19 cellular contexts compared by ENCODE assay signal in the genomic region with DNA sequence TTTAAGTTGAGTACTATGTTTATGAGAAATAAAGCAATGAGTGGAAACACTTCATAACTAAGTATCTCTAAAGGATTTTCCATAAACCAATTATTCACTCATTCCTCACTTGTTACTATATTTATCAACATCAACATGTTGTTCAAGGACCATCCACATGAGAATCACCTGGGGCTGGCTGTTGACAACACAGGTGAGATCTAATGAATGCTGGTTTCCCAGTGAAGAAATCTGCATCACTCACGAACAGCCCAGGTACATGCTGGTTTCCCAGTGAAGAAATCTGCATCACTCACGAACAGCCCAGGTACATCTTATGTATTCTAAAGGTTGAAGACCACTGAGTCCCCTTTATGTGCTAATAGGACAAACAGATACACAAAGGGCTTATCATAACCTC. TPM values are rescaled to one million over a fixed set of nuclear protein-coding genes. Genes with fewer than 3 reads are reported as not detected.
DNase-seq lines count a peak whose midpoint lies in the region; ATAC-seq and TF ChIP-seq lines count a peak whose summit lies in the region.
"Had no signal": no experiment of that assay in that cellular context is flagged by ENCODE, and none has a peak within 500 bp of the region (broad histone marks: within the 10 kb centered on the region; RNA-seq: fewer than 3 reads in every experiment).

No MANE protein-coding gene starts in this region.

- no peaks in the 10 kb centered on the region for H3K36me3 ChIP-seq in GM23338 (ENCODE audit: insufficient read depth)
- H3K36me3 ChIP-seq in sigmoid colon = no peaks in the 10 kb centered on the region
- H3K36me3 ChIP-seq: adrenal gland, right lobe of liver had no signal

- intact Hi-C loops in activated T-helper 1 cell treated with anti-CD3 and anti-CD28 coated beads, Interleukin-12 subunit alpha, Interleukin-12 subunit beta, Interleukin-2, Interleukin-4 antibody, amounts not matched to agents 30 ng/mL and 10 ng/mL and 1 ng/mL, durations not matched to agents 14 hours and 24 hours and 36 hours (cut with micrococcal nuclease) = loop anchor here (2.0 kb wide), 1 partner anchor 17 kb away; no protein-coding TSS in a partner anchor
- intact Hi-C loops in sigmoid colon (cut with DNase I) = no loop called here

- H3F3A ChIP-seq in GM23338 (replicated peaks; ENCODE audit: low read depth) = no peaks in the 10 kb centered on the region

- no peaks in the 10 kb centered on the region for H3K36me3 Mint-ChIP-seq in GM23338 (ENCODE audit: low read depth)
- H3K36me3 Mint-ChIP-seq in activated T-helper 1 cell treated with anti-CD3 and anti-CD28 coated beads, Interleukin-12 subunit alpha, Interleukin-12 subunit beta, Interleukin-2, Interleukin-4 antibody, amounts not matched to agents 30 ng/mL and 10 ng/mL and 1 ng/mL, durations not matched to agents 14 hours and 24 hours and 36 hours (ENCODE audit: low read depth) = peaks cover 9% of the 10 kb centered on the region

- peaks cover 47% of the 10 kb centered on the region for H3K4me1 Mint-ChIP-seq in GM23338
- peaks cover 72% of the 10 kb centered on the region for H3K4me1 Mint-ChIP-seq in activated T-helper 1 cell treated with anti-CD3 and anti-CD28 coated beads, Interleukin-12 subunit alpha, Interleukin-12 subunit beta, Interleukin-2, Interleukin-4 antibody, amounts not matched to agents 30 ng/mL and 10 ng/mL and 1 ng/mL, durations not matched to agents 14 hours and 24 hours and 36 hours (ENCODE audit: low read depth)
- H3K4me1 Mint-ChIP-seq: activated B cell treated with CpG ODN at 0.5 μM for 24 hours had no signal

- H3K4me3 ChIP-seq in GM23338 = no peak overlapping the region
- H3K4me3 ChIP-seq in sigmoid colon = no peak overlapping the region
- H3K4me3 ChIP-seq: adrenal gland, right lobe of liver had no signal

- H2AFZ ChIP-seq in GM23338 = no peak overlapping the region

- WGBS in sigmoid colon, 2 donors = 83 to 85% methylated on average over 2 of the region's 2 CpGs

- H3K27me3 ChIP-seq in GM23338 (ENCODE audit: insufficient read depth) = no peaks in the 10 kb centered on the region
- H3K27me3 ChIP-seq in sigmoid colon = no peaks in the 10 kb centered on the region
- H3K27me3 ChIP-seq: adrenal gland, right lobe of liver had no signal

- H3K27ac Mint-ChIP-seq in GM23338 = no peak overlapping the region
- peak overlapping the region; percentile 61 for H3K27ac Mint-ChIP-seq in activated T-helper 1 cell treated with anti-CD3 and anti-CD28 coated beads, Interleukin-12 subunit alpha, Interleukin-12 subunit beta, Interleukin-2, Interleukin-4 antibody, amounts not matched to agents 30 ng/mL and 10 ng/mL and 1 ng/mL, durations not matched to agents 14 hours and 24 hours and 36 hours
- H3K27ac Mint-ChIP-seq: activated B cell treated with CpG ODN at 0.5 μM for 24 hours; dendritic cell treated with granulocyte-macrophage colony-stimulating factor and Interleukin-4, amounts not matched to agents 40 ng/mL and 50 ng/mL, for 4 days had no signal

- TF ChIP-seq CTCF in GM23338 (conservative IDR thresholded peaks at IDR 0.05; ENCODE audit: low read depth in 2 of 2) (no peak), sigmoid colon (IDR thresholded peaks at IDR 0.05) (no peak)

- H3K4me3 Mint-ChIP-seq in GM23338 = no peak overlapping the region
- no peak overlapping the region for H3K4me3 Mint-ChIP-seq in activated T-helper 1 cell treated with anti-CD3 and anti-CD28 coated beads, Interleukin-12 subunit alpha, Interleukin-12 subunit beta, Interleukin-2, Interleukin-4 antibody, amounts not matched to agents 30 ng/mL and 10 ng/mL and 1 ng/mL, durations not matched to agents 14 hours and 24 hours and 36 hours
- H3K4me3 Mint-ChIP-seq: activated B cell treated with CpG ODN at 0.5 μM for 24 hours; dendritic cell treated with granulocyte-macrophage colony-stimulating factor and Interleukin-4, amounts not matched to agents 40 ng/mL and 50 ng/mL, for 4 days; T-cell had no signal

- no peak for TF ChIP-seq POLR2A in sigmoid colon (IDR thresholded peaks at IDR 0.05)

- DNase-seq in GM23338 (ENCODE audit: low spot score) = no peak
- no peak for DNase-seq in activated T-helper 1 cell treated with anti-CD3 and anti-CD28 coated beads, Interleukin-12 subunit alpha, Interleukin-12 subunit beta, Interleukin-2, Interleukin-4 antibody, amounts not matched to agents 30 ng/mL and 10 ng/mL and 1 ng/mL, durations not matched to agents 14 hours and 24 hours and 36 hours (ENCODE audit: low spot score)
- DNase-seq in sigmoid colon = no peak
- no peak for DNase-seq in CD1c-positive myeloid dendritic cell (ENCODE audit: extremely low spot score)
- no peak for DNase-seq in stimulated activated CD4-positive, alpha-beta T cell treated with anti-CD3 and anti-CD28 coated beads, Interleukin-4, amount 100 ng/mL, for 24 hours
- DNase-seq: activated B cell treated with CpG ODN at 0.5 μM for 24 hours; activated CD8-positive, alpha-beta memory T cell treated with anti-CD3 and anti-CD28 coated beads, Interleukin-2, amount 50 U/mL, for 4 hours; H7; naive thymus-derived CD8-positive, alpha-beta T cell; NCI-H510A treated with DMSO at 0.1 percent for 48 hours; stimulated activated naive CD4-positive, alpha-beta T cell treated with Interleukin-2 at 50 U/mL for 16 hours; T-cell had no signal

- no peaks in the 10 kb centered on the region for H3K9me3 Mint-ChIP-seq in GM23338
- no peaks in the 10 kb centered on the region for H3K9me3 Mint-ChIP-seq in activated T-helper 1 cell treated with anti-CD3 and anti-CD28 coated beads, Interleukin-12 subunit alpha, Interleukin-12 subunit beta, Interleukin-2, Interleukin-4 antibody, amounts not matched to agents 30 ng/mL and 10 ng/mL and 1 ng/mL, durations not matched to agents 14 hours and 24 hours and 36 hours
- H3K9me3 Mint-ChIP-seq: activated B cell treated with CpG ODN at 0.5 μM for 24 hours; dendritic cell treated with granulocyte-macrophage colony-stimulating factor and Interleukin-4, amounts not matched to agents 40 ng/mL and 50 ng/mL, for 4 days; T-cell had no signal

- no peaks in the 10 kb centered on the region for H3K9me3 ChIP-seq in sigmoid colon
- H3K9me3 ChIP-seq: adrenal gland, right lobe of liver had no signal

- H3K4me2 ChIP-seq in GM23338 = no peak overlapping the region
- H3K4me2 ChIP-seq: KMS-11 had no signal

- TF ChIP-seq EP300 in sigmoid colon (IDR thresholded peaks at IDR 0.05) = no peak

- peak; percentile 20; the same call in 2 of the 3 replicates for ATAC-seq in GM23338
- ATAC-seq in esophagus mucosa = peak; percentile 13
- no peak for ATAC-seq in GM18520 (IDR thresholded peaks at IDR 0.05; ENCODE audit: unreplicated experiment)
- ATAC-seq in GM19035 (IDR thresholded peaks at IDR 0.05; ENCODE audit: unreplicated experiment) = no peak
- ATAC-seq: naive thymus-derived CD8-positive, alpha-beta T cell had no signal

- H3K79me2 ChIP-seq in GM23338 (replicated peaks; ENCODE audit: insufficient read depth) = peaks cover 75% of the 10 kb centered on the region

- H3K4me1 ChIP-seq in GM23338 (ENCODE audit: insufficient read depth) (peaks cover 34% of the 10 kb centered on the region), sigmoid colon (peaks cover 0 to 52% (median 44%) of the 10 kb centered on the region in 4 donors)
- H3K4me1 ChIP-seq: adrenal gland, right lobe of liver had no signal

- H3K27ac ChIP-seq in GM23338 (ENCODE audit: low read depth) (no peak overlapping the region), sigmoid colon (peak overlapping the region; percentile 1 to 64 (median 59))
- H3K27ac ChIP-seq: adrenal gland, KMS-11, right lobe of liver had no signal

- H4K20me1 ChIP-seq in GM23338 (replicated peaks; ENCODE audit: insufficient read depth) = no peaks in the 10 kb centered on the region

- peaks cover 2% of the 10 kb centered on the region for H3K27me3 Mint-ChIP-seq in GM23338 (ENCODE audit: insufficient read depth, low read depth, poor library complexity)
- H3K27me3 Mint-ChIP-seq in activated T-helper 1 cell treated with anti-CD3 and anti-CD28 coated beads, Interleukin-12 subunit alpha, Interleukin-12 subunit beta, Interleukin-2, Interleukin-4 antibody, amounts not matched to agents 30 ng/mL and 10 ng/mL and 1 ng/mL, durations not matched to agents 14 hours and 24 hours and 36 hours (ENCODE audit: insufficient read depth) = no peaks in the 10 kb centered on the region
- H3K27me3 Mint-ChIP-seq: activated B cell treated with CpG ODN at 0.5 μM for 24 hours; dendritic cell treated with granulocyte-macrophage colony-stimulating factor and Interleukin-4, amounts not matched to agents 40 ng/mL and 50 ng/mL, for 4 days; naive thymus-derived CD8-positive, alpha-beta T cell; T-cell had no signal

- no peaks in the 10 kb centered on the region for H3K9me2 ChIP-seq in GM23338 (ENCODE audit: insufficient read depth)

TF ChIP-seq in GM23338, 12 proteins besides CTCF, POLR2A, EP300 and RAD21:
- TF ChIP-seq CREB1 (CRISPR knock-in tag; IDR thresholded peaks at IDR 0.05; ENCODE audit: low read depth) (no peak), EZH2phosphoT487 (IDR thresholded peaks at IDR 0.05; ENCODE audit: unreplicated experiment) (no peak)

RNA-seq across cellular contexts. Expression of gene TSPAN5, which starts 32.5 kb away (rescaled TPM):
- 21.5 and 24.6 TPM in 2 replicates for total RNA-seq in GM23338 (2014; rRNA removed; shearing (Covaris generic))
- polyA plus RNA-seq in GM23338 (2016; fragmentation: Nextera tagmentation; extraction: Ambion mirVana) (18.2 and 18.6 TPM in 2 replicates), sigmoid colon (1 to 10 TPM; 1.2 to 4.4 (median 1.8) TPM)
- total RNA-seq in activated T-helper 1 cell treated with anti-CD3 and anti-CD28 coated beads, Interleukin-12 subunit alpha, Interleukin-12 subunit beta, Interleukin-2, Interleukin-4 antibody, amounts not matched to agents 30 ng/mL and 10 ng/mL and 1 ng/mL, durations not matched to agents 14 hours and 24 hours and 36 hours = 34.1 and 35.5 TPM in 2 replicates
- total RNA-seq in esophagus mucosa (12.9 TPM), sigmoid colon (10 to 100 TPM; 11.2 to 18.6 (median 13.5) TPM)

Comparison
In these comparisons a context has a peak if more than half of its experiments do, and no peak if none do; other contexts are left out.
1. ATAC-seq: peak in GM23338 (single experiment) and esophagus mucosa (single experiment); none in GM18520 (single experiment) and GM19035 (single experiment).